In the genomic region with DNA sequence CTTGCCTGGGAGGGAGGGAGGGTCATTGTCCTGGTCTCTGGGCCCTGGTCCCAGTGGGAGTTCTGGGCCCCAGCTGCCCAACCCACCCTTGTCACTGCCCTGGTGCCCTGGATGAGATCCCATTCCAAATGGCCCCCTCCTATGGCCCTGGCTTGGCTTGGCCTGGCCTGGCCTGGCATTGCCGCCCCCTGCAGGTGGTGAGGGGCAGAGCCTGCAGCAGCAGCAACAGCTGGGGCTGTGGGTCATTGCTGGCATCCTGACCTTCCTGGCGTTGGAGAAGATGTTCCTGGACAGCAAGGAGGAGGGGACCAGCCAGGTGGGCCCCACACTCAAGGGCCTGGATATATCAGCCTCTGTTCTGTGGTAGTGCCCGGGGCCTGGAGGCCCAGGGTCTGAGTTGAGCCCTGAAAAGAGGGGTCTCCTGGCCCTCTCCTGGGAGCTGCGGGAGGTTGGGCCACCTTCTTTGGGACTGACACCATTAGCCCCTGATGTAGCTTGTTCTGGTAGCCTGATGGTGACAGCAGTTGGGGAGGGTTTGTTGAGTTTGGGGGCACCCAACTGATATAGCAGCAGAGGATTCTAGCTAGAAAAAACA, we compare ENCODE assay signal across 1 cellular context.
TF ChIP-seq lines count a peak whose summit lies in the region.

No MANE protein-coding gene starts in this region.

TF ChIP-seq in HCT116, 20 proteins besides CTCF, POLR2A, EP300 and RAD21 (continued from another document):
- TF ChIP-seq, protein P1, sequence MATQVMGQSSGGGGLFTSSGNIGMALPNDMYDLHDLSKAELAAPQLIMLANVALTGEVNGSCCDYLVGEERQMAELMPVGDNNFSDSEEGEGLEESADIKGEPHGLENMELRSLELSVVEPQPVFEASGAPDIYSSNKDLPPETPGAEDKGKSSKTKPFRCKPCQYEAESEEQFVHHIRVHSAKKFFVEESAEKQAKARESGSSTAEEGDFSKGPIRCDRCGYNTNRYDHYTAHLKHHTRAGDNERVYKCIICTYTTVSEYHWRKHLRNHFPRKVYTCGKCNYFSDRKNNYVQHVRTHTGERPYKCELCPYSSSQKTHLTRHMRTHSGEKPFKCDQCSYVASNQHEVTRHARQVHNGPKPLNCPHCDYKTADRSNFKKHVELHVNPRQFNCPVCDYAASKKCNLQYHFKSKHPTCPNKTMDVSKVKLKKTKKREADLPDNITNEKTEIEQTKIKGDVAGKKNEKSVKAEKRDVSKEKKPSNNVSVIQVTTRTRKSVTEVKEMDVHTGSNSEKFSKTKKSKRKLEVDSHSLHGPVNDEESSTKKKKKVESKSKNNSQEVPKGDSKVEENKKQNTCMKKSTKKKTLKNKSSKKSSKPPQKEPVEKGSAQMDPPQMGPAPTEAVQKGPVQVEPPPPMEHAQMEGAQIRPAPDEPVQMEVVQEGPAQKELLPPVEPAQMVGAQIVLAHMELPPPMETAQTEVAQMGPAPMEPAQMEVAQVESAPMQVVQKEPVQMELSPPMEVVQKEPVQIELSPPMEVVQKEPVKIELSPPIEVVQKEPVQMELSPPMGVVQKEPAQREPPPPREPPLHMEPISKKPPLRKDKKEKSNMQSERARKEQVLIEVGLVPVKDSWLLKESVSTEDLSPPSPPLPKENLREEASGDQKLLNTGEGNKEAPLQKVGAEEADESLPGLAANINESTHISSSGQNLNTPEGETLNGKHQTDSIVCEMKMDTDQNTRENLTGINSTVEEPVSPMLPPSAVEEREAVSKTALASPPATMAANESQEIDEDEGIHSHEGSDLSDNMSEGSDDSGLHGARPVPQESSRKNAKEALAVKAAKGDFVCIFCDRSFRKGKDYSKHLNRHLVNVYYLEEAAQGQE (IDR thresholded peaks at IDR 0.05; ENCODE audit: low read depth) = no peak
- TF ChIP-seq, protein P2, sequence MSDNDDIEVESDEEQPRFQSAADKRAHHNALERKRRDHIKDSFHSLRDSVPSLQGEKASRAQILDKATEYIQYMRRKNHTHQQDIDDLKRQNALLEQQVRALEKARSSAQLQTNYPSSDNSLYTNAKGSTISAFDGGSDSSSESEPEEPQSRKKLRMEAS (IDR thresholded peaks at IDR 0.05) = no peak
- TF ChIP-seq EGR1 (IDR thresholded peaks at IDR 0.05; ENCODE audit: low read depth) (no peak), POLR2AphosphoS5 (IDR thresholded peaks at IDR 0.05; ENCODE audit: low read depth, low read length) (no peak), TCF7L2 (IDR thresholded peaks at IDR 0.05; ENCODE audit: borderline replicate concordance, extremely low read depth, insufficient read depth, insufficient read length) (no peak), YY1 (IDR thresholded peaks at IDR 0.05; ENCODE audit: extremely low read depth, insufficient replicate concordance, low read depth, low read length) (no peak), EZH2 (IDR thresholded peaks at IDR 0.05) (no peak), CBX3 (IDR thresholded peaks at IDR 0.05; ENCODE audit: low read depth) (no peak), ELF1 (IDR thresholded peaks at IDR 0.05; ENCODE audit: borderline replicate concordance, low read depth) (no peak), EZH2phosphoT487 (IDR thresholded peaks at IDR 0.05; ENCODE audit: borderline replicate concordance) (no peak), SIN3A (IDR thresholded peaks at IDR 0.05; ENCODE audit: low read depth) (no peak), SP1 (IDR thresholded peaks at IDR 0.05; ENCODE audit: low read depth) (no peak)
- TF ChIP-seq, protein P3, sequence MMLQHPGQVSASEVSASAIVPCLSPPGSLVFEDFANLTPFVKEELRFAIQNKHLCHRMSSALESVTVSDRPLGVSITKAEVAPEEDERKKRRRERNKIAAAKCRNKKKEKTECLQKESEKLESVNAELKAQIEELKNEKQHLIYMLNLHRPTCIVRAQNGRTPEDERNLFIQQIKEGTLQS (IDR thresholded peaks at IDR 0.05) = no peak
